In the genomic region with DNA sequence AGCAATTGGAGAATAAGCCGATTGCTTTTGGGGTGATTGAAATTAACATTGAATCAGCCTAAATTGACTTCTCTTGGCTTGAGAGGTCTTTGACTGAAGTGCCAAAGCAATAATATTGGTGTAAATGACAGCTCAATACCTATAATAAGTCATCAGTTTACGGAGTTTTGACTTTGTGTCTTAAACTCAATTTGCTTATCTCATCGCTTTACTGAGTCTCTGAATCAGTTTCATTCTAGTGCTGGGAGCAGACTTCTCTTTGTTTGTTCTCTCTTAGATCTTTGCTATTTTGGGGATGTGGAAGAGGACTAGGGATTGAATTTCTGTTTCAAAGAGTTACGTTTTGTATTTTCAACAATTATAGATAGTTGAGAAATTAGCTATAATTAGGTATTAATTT, we compare ENCODE assay signal across 28 cellular contexts.
"Had no signal": no experiment of that assay in that cellular context is flagged by ENCODE, and none has a peak within 500 bp of the region (broad histone marks: within the 10 kb centered on the region; RNA-seq: fewer than 3 reads in every experiment).

No MANE protein-coding gene starts in this region.

- FAIRE-seq: endothelial cell of umbilical vein had no signal

- H3K4me1 ChIP-seq: body of pancreas, colonic mucosa, esophagus squamous epithelium, gastroesophageal sphincter had no signal

- H3K27me3 ChIP-seq: adrenal gland, body of pancreas, colonic mucosa, esophagus squamous epithelium, gastroesophageal sphincter had no signal

- H3K9me3 ChIP-seq: body of pancreas, colonic mucosa, esophagus squamous epithelium, gastroesophageal sphincter had no signal

- ATAC-seq: activated CD4-positive, alpha-beta T cell treated with anti-CD3 and anti-CD28 coated beads for 36 hours; activated CD8-positive, alpha-beta memory T cell treated with anti-CD3 and anti-CD28 coated beads, Interleukin-2, amount 10 ng/mL, durations not matched to agents 7 days and 5 days; activated CD8-positive, alpha-beta T cell treated with anti-CD3 and anti-CD28 coated beads, Interleukin-2, amount 10 ng/mL, durations not matched to agents 7 days and 5 days; activated naive CD8-positive, alpha-beta T cell treated with anti-CD3 and anti-CD28 coated beads, Interleukin-2, amount 50 U/mL, for 24 hours; body of pancreas; gastroesophageal sphincter had no signal

- H3K36me3 ChIP-seq: adrenal gland, colonic mucosa had no signal

- DNase-seq: activated CD4-positive, alpha-beta memory T cell treated with anti-CD3 and anti-CD28 coated beads for 36 hours; activated CD4-positive, alpha-beta T cell treated with anti-CD3 and anti-CD28 coated beads for 36 hours; activated CD4-positive, alpha-beta T cell treated with anti-CD3 and anti-CD28 coated beads, Interleukin-2, amount 10 ng/mL, durations not matched to agents 24 days and 14 days; activated CD4-positive, CD25-positive, alpha-beta regulatory T cell; activated CD4-positive, CD25-positive, alpha-beta regulatory T cell treated with anti-CD3 and anti-CD28 coated beads, Interleukin-2, amount 50 U/mL, for 72 hours; activated CD8-positive, alpha-beta memory T cell treated with anti-CD3 and anti-CD28 coated beads, Interleukin-2, amount 10 ng/mL, durations not matched to agents 7 days and 5 days; activated CD8-positive, alpha-beta memory T cell treated with anti-CD3 and anti-CD28 coated beads, Interleukin-2, amount 50 U/mL, for 4 hours; activated CD8-positive, alpha-beta T cell treated with anti-CD3 and anti-CD28 coated beads, Interleukin-2, amount 10 ng/mL, durations not matched to agents 7 days and 5 days; activated effector memory CD4-positive, alpha-beta T cell treated with anti-CD3 and anti-CD28 coated beads, Interleukin-2, amount 50 U/mL, for 16 hours; activated naive CD4-positive, alpha-beta T cell treated with anti-CD3 and anti-CD28 coated beads for 36 hours; activated naive CD8-positive, alpha-beta T cell treated with anti-CD3 and anti-CD28 coated beads for 36 hours; activated naive CD8-positive, alpha-beta T cell treated with anti-CD3 and anti-CD28 coated beads, Interleukin-2, amount 50 U/mL, for 24 hours; activated T-cell treated with anti-CD3 and anti-CD28 coated beads, Interleukin-2, amount 50 U/mL, for 1 hour; activated T-cell treated with anti-CD3 and anti-CD28 coated beads, Interleukin-2, amount 50 U/mL, for 48 hours; adrenal gland; amygdala; aorta; body of pancreas; central memory CD4-positive, alpha-beta T cell; cerebellar nuclear complex; colonic mucosa; effector CD8-positive, alpha-beta T cell; esophagus squamous epithelium; foreskin melanocyte; T-helper 2 cell had no signal

- H3K27ac ChIP-seq: adrenal gland, body of pancreas, colonic mucosa, epithelial cell of prostate, esophagus squamous epithelium, gastroesophageal sphincter had no signal

- H3K4me3 ChIP-seq: adrenal gland, body of pancreas, colonic mucosa, esophagus squamous epithelium, gastroesophageal sphincter had no signal
